ENCODE assay signal across 25 cellular contexts in the genomic region with DNA sequence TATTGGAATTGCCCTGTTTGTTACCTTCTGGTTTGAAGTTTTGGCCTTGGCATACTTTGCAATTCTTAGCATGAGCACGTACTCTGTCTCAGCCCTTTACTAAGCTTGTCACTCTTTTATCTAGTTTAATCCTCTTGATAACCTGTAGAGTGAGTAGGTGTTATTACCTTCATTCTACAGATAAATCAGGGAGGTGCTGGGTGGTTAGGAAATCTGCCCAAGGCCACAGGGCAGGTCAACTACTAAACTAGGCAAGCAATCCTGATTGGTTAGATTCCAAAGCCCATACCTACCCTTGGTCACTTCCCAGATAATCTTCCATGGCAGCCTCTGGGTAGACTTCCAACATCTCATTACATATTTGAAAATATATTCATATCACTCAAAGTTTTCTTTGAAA.
"Had no signal": no experiment of that assay in that cellular context is flagged by ENCODE, and none has a peak within 500 bp of the region (broad histone marks: within the 10 kb centered on the region; RNA-seq: fewer than 3 reads in every experiment).

No MANE protein-coding gene starts in this region.

- H3K36me3 Mint-ChIP-seq: brain had no signal

- H3K4me1 Mint-ChIP-seq: activated CD4-positive, alpha-beta memory T cell treated with anti-CD3 and anti-CD28 coated beads, Interleukin-2, amount 10 ng/mL, durations not matched to agents 7 days and 5 days; activated CD4-positive, alpha-beta T cell treated with anti-CD3 and anti-CD28 coated beads, Interleukin-2, amount 10 ng/mL, durations not matched to agents 7 days and 5 days; activated naive CD4-positive, alpha-beta T cell treated with anti-CD3 and anti-CD28 coated beads, Interleukin-2, amount 10 ng/mL, durations not matched to agents 7 days and 5 days; activated naive CD8-positive, alpha-beta T cell treated with anti-CD3 and anti-CD28 coated beads, Interleukin-2, amount 10 ng/mL, durations not matched to agents 7 days and 5 days had no signal

- H3K27ac Mint-ChIP-seq: activated CD4-positive, alpha-beta memory T cell treated with anti-CD3 and anti-CD28 coated beads, Interleukin-2, amount 10 ng/mL, durations not matched to agents 7 days and 5 days; activated CD4-positive, alpha-beta T cell treated with anti-CD3 and anti-CD28 coated beads, Interleukin-2, amount 10 ng/mL, durations not matched to agents 7 days and 5 days; activated naive CD4-positive, alpha-beta T cell treated with anti-CD3 and anti-CD28 coated beads, Interleukin-2, amount 10 ng/mL, durations not matched to agents 7 days and 5 days; activated naive CD4-positive, alpha-beta T cell treated with anti-CD3 and anti-CD28 coated beads, Interleukin-2, amount 50 U/mL, for 72 hours; activated naive CD8-positive, alpha-beta T cell treated with anti-CD3 and anti-CD28 coated beads, Interleukin-2, amount 10 ng/mL, durations not matched to agents 7 days and 5 days; activated T-cell treated with anti-CD3 and anti-CD28 coated beads, Interleukin-2, amount 50 U/mL, for 24 hours; activated T-cell treated with anti-CD3 and anti-CD28 coated beads, Interleukin-2, amount 50 U/mL, for 72 hours; brain had no signal

- ATAC-seq: activated naive CD4-positive, alpha-beta T cell treated with anti-CD3 and anti-CD28 coated beads, Interleukin-2, amount 50 U/mL, for 72 hours; activated T-cell treated with anti-CD3 and anti-CD28 coated beads, Interleukin-2, amount 50 U/mL, for 72 hours had no signal

- H3K4me3 ChIP-seq: ascending aorta, breast epithelium, cardiac muscle cell, colonic mucosa had no signal

- DNase-seq: activated CD4-positive, alpha-beta memory T cell treated with anti-CD3 and anti-CD28 coated beads, Interleukin-2, amount 10 ng/mL, durations not matched to agents 7 days and 5 days; activated CD4-positive, alpha-beta T cell treated with anti-CD3 and anti-CD28 coated beads for 1 hour; activated CD4-positive, alpha-beta T cell treated with anti-CD3 and anti-CD28 coated beads for 4 hours; activated CD4-positive, alpha-beta T cell treated with anti-CD3 and anti-CD28 coated beads, Interleukin-2, amount 10 ng/mL, durations not matched to agents 7 days and 5 days; activated CD4-positive, alpha-beta T cell treated with anti-CD3 and anti-CD28 coated beads, Interleukin-2, amount 50 U/mL, for 4 hours; activated CD8-positive, alpha-beta memory T cell treated with anti-CD3 and anti-CD28 coated beads, Interleukin-2, amount 50 U/mL, for 48 hours; activated gamma-delta T cell; activated naive CD4-positive, alpha-beta T cell; activated naive CD4-positive, alpha-beta T cell treated with anti-CD3 and anti-CD28 coated beads, Interleukin-2, amount 10 ng/mL, durations not matched to agents 7 days and 5 days; activated naive CD8-positive, alpha-beta T cell treated with anti-CD3 and anti-CD28 coated beads, Interleukin-2, amount 10 ng/mL, durations not matched to agents 7 days and 5 days; activated T-cell treated with anti-CD3 and anti-CD28 coated beads for 4 hours; activated T-cell treated with anti-CD3 and anti-CD28 coated beads, Interleukin-2, amount 50 U/mL, for 24 hours; activated T-cell treated with anti-CD3 and anti-CD28 coated beads, Interleukin-2, amount 50 U/mL, for 72 hours; central memory CD4-positive, alpha-beta T cell; cerebellar nuclear complex; colonic mucosa; effector CD8-positive, alpha-beta T cell; foreskin fibroblast; T-helper 2 cell had no signal

- H3K27me3 Mint-ChIP-seq: activated CD4-positive, alpha-beta memory T cell treated with anti-CD3 and anti-CD28 coated beads, Interleukin-2, amount 10 ng/mL, durations not matched to agents 7 days and 5 days; activated CD4-positive, alpha-beta T cell treated with anti-CD3 and anti-CD28 coated beads, Interleukin-2, amount 10 ng/mL, durations not matched to agents 7 days and 5 days; activated naive CD4-positive, alpha-beta T cell treated with anti-CD3 and anti-CD28 coated beads, Interleukin-2, amount 10 ng/mL, durations not matched to agents 7 days and 5 days; activated naive CD8-positive, alpha-beta T cell treated with anti-CD3 and anti-CD28 coated beads, Interleukin-2, amount 10 ng/mL, durations not matched to agents 7 days and 5 days; activated T-cell treated with anti-CD3 and anti-CD28 coated beads, Interleukin-2, amount 50 U/mL, for 24 hours; brain had no signal

- H3K9me3 ChIP-seq: ascending aorta, breast epithelium, colonic mucosa had no signal

- H3K27me3 ChIP-seq: ascending aorta, breast epithelium, cardiac muscle cell, colonic mucosa had no signal

- H3K36me3 ChIP-seq: breast epithelium, cardiac muscle cell, colonic mucosa had no signal

- H3K9me3 Mint-ChIP-seq: activated CD4-positive, alpha-beta memory T cell treated with anti-CD3 and anti-CD28 coated beads, Interleukin-2, amount 10 ng/mL, durations not matched to agents 7 days and 5 days; activated CD4-positive, alpha-beta T cell treated with anti-CD3 and anti-CD28 coated beads, Interleukin-2, amount 10 ng/mL, durations not matched to agents 7 days and 5 days; activated naive CD4-positive, alpha-beta T cell treated with anti-CD3 and anti-CD28 coated beads, Interleukin-2, amount 10 ng/mL, durations not matched to agents 7 days and 5 days; activated naive CD8-positive, alpha-beta T cell treated with anti-CD3 and anti-CD28 coated beads, Interleukin-2, amount 10 ng/mL, durations not matched to agents 7 days and 5 days; activated T-cell treated with anti-CD3 and anti-CD28 coated beads, Interleukin-2, amount 50 U/mL, for 24 hours; brain had no signal

- H3K4me3 Mint-ChIP-seq: activated CD4-positive, alpha-beta memory T cell treated with anti-CD3 and anti-CD28 coated beads, Interleukin-2, amount 10 ng/mL, durations not matched to agents 7 days and 5 days; activated CD4-positive, alpha-beta T cell treated with anti-CD3 and anti-CD28 coated beads, Interleukin-2, amount 10 ng/mL, durations not matched to agents 7 days and 5 days; activated naive CD4-positive, alpha-beta T cell treated with anti-CD3 and anti-CD28 coated beads, Interleukin-2, amount 10 ng/mL, durations not matched to agents 7 days and 5 days; activated naive CD8-positive, alpha-beta T cell treated with anti-CD3 and anti-CD28 coated beads, Interleukin-2, amount 10 ng/mL, durations not matched to agents 7 days and 5 days; activated T-cell treated with anti-CD3 and anti-CD28 coated beads, Interleukin-2, amount 50 U/mL, for 24 hours; activated T-cell treated with anti-CD3 and anti-CD28 coated beads, Interleukin-2, amount 50 U/mL, for 72 hours; brain had no signal

- H3K4me1 ChIP-seq: breast epithelium had no signal

- H3K27ac ChIP-seq: breast epithelium, cardiac muscle cell, colonic mucosa, epithelial cell of prostate had no signal
